18 cellular contexts compared by ENCODE assay signal in the genomic region with DNA sequence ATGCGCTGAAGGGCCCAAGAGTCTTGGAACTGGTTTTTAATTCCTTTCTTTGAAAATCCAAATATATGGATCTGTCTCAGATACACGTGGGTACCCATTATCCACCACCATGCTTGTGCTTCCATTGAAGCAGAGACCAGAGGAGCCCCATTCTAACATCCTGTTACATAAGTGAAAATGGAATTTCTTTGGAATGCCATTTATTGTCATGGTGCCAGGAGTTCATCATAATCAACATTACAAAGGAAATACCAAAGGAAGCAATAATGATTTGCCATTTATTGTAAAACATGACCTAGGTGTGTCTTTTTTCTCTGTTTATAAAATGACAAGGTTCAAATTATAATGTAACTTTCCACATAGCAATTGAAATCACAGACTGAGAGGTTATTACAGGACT.
A peak's percentile ranks its signal among the peaks of the same experiment; 100 is the strongest.
DNase-seq lines count a peak whose midpoint lies in the region; FAIRE-seq and TF ChIP-seq lines count a peak whose summit lies in the region.
"Had no signal": no experiment of that assay in that cellular context is flagged by ENCODE, and none has a peak within 500 bp of the region (broad histone marks: within the 10 kb centered on the region; RNA-seq: fewer than 3 reads in every experiment).

No MANE protein-coding gene starts in this region.

- no peaks in the 10 kb centered on the region for H4K20me1 ChIP-seq in mammary epithelial cell (ENCODE audit: insufficient read depth, low read length)
- no peaks in the 10 kb centered on the region for H4K20me1 ChIP-seq in keratinocyte (ENCODE audit: control insufficient read depth, extremely low read depth, insufficient read depth, low read length)

- no peaks in the 10 kb centered on the region for H3K79me2 ChIP-seq in mammary epithelial cell (ENCODE audit: insufficient read depth, low read length)
- no peaks in the 10 kb centered on the region for H3K79me2 ChIP-seq in keratinocyte (ENCODE audit: control insufficient read depth, insufficient read depth, low read length)

- 75% methylated on average over 2 of the region's 2 CpGs for WGBS in mammary epithelial cell (ENCODE audit: low coverage, missing lambda C conversion rate)

- H3K4me2 ChIP-seq in mammary epithelial cell (ENCODE audit: insufficient read depth, low read depth, low read length): peak overlapping the region; percentile 46
- H3K4me2 ChIP-seq in keratinocyte (ENCODE audit: control insufficient read depth, extremely low read depth, insufficient read depth, low read depth, low read length): peak overlapping the region; percentile 19

- peaks cover 37% of the 10 kb centered on the region for H3K4me1 ChIP-seq in mammary epithelial cell (ENCODE audit: insufficient read depth, low read length)
- peaks cover 35% of the 10 kb centered on the region for H3K4me1 ChIP-seq in keratinocyte (ENCODE audit: control insufficient read depth, extremely low read depth, insufficient read depth, low read length)
- H3K4me1 ChIP-seq: left lung had no signal

- intact Hi-C loops in mammary epithelial cell (cut with micrococcal nuclease): no loop called here

- H3K36me3 ChIP-seq in mammary epithelial cell (ENCODE audit: insufficient read depth, low read length) (no peaks in the 10 kb centered on the region), keratinocyte (ENCODE audit: control insufficient read depth in 2 of 2, extremely low read depth in 1 of 2, insufficient read depth in 2 of 2, low read length in 2 of 2) (no peaks in the 10 kb centered on the region)
- H3K36me3 ChIP-seq: left lung, upper lobe of left lung had no signal

- H3K9me3 ChIP-seq in mammary epithelial cell (replicated peaks; ENCODE audit: insufficient read depth, low read length) (no peaks in the 10 kb centered on the region), keratinocyte (ENCODE audit: control insufficient read depth, low read depth, low read length) (no peaks in the 10 kb centered on the region)
- H3K9me3 ChIP-seq: left lung, upper lobe of left lung had no signal

- dilution Hi-C loops in mammary epithelial cell (cut with HindIII; ENCODE audit: low sequenced_read_pairs) (loop anchor here (25.0 kb wide), 1 partner anchor 246 kb away; the partner anchor contains the start of gene DDX60), keratinocyte (cut with MboI; ENCODE audit: extremely low pct_ligation_motif_present, low sequenced_read_pairs) (no loop called here)

- H3K27me3 ChIP-seq in mammary epithelial cell (ENCODE audit: insufficient read depth, low read length) (no peaks in the 10 kb centered on the region), keratinocyte (ENCODE audit: control insufficient read depth, extremely low read depth, insufficient read depth, low read length) (no peaks in the 10 kb centered on the region)
- H3K27me3 ChIP-seq: left lung, upper lobe of left lung had no signal

- DNase-seq in 8988T (peak; percentile 23), HTR-8/SVneo (ENCODE audit: insufficient read length, low spot score) (peak; percentile 66), mammary epithelial cell (no peak), keratinocyte (ENCODE audit: low read depth, low spot score) (peak; percentile 48), GF-D8 (lab: John Stamatoyannopoulos, UW) (no peak), D721Med (ENCODE audit: insufficient read length, low spot score) (no peak), Ammon's horn (ENCODE audit: low spot score) (no peak), G401 (ENCODE audit: low spot score) (no peak)
- DNase-seq: activated CD8-positive, alpha-beta T cell treated with anti-CD3 and anti-CD28 coated beads for 36 hours; activated naive CD4-positive, alpha-beta T cell; cortex of kidney; H7; left lung; NCI-H1105 treated with DMSO at 0.1 percent for 48 hours; NCI-H446 treated with DMSO at 0.1 percent for 48 hours; nucleus accumbens; upper lobe of left lung had no signal

- H2AFZ ChIP-seq in mammary epithelial cell (ENCODE audit: low read depth, low read length) (no peak overlapping the region), keratinocyte (ENCODE audit: control insufficient read depth, low read length) (peak overlapping the region; percentile 36)

- peak overlapping the region; percentile 38 for H3K27ac ChIP-seq in mammary epithelial cell (ENCODE audit: insufficient read depth, low read depth, low read length)
- no peak overlapping the region for H3K27ac ChIP-seq in keratinocyte (ENCODE audit: control insufficient read depth, insufficient read depth, low read length)
- H3K27ac ChIP-seq: left lung, upper lobe of left lung had no signal

- CTCF ChIA-PET in mammary epithelial cell (lab: Charles Lee; ENCODE audit: low non-redundant PET): no interaction called here

- in situ Hi-C loops in mammary epithelial cell (cut with MboI; ENCODE audit: low sequenced_read_pairs in 2 of 2) (no loop called here), G401 (cut with HindIII; ENCODE audit: low sequenced_read_pairs) (no loop called here)

- H3K4me3 ChIP-seq in mammary epithelial cell (replicated peaks in 1 of 3; ENCODE audit: insufficient read depth in 1 of 3, low read depth in 2 of 3, low read length in 3 of 3): no peak overlapping the region
- no peak overlapping the region for H3K4me3 ChIP-seq in keratinocyte (ENCODE audit: control insufficient read depth in 2 of 3, extremely low read depth in 1 of 3, insufficient read depth in 2 of 3, low read depth in 1 of 3, low read length in 3 of 3)
- H3K4me3 ChIP-seq: left lung, upper lobe of left lung had no signal

- FAIRE-seq in HTR-8/SVneo (lab: Jason Lieb, UNC) (peak; percentile 67), keratinocyte (lab: Jason Lieb, UNC) (peak; percentile 88), D721Med (lab: Jason Lieb, UNC) (no peak)
- FAIRE-seq: GM12891 had no signal

- no TSS peak for BruUV-seq in mammary epithelial cell (replicated peaks; lab: Mats Ljungman, UMichigan)

- TF ChIP-seq CTCF in mammary epithelial cell (conservative IDR thresholded peaks at IDR 0.05 in 1 of 2, IDR thresholded peaks at IDR 0.05 in 1 of 2; ENCODE audit: extremely low read depth in 1 of 2, insufficient read depth in 1 of 2, low read depth in 1 of 2, low read length in 2 of 2) (no peak), keratinocyte (optimal IDR thresholded peaks at IDR 0.05 in 1 of 3, IDR thresholded peaks at IDR 0.05 in 1 of 3, conservative IDR thresholded peaks at IDR 0.05 in 1 of 3; ENCODE audit: extremely low read depth in 1 of 3, insufficient read depth in 2 of 3, low read length in 3 of 3) (no peak), D721Med (IDR thresholded peaks at IDR 0.05; ENCODE audit: insufficient read depth, missing control alignments) (no peak)

- H3K9me1 ChIP-seq in keratinocyte (ENCODE audit: control insufficient read depth, extremely low read depth, insufficient read depth, low read length): no peaks in the 10 kb centered on the region

- H3K9ac ChIP-seq in mammary epithelial cell (ENCODE audit: insufficient read depth, low read length) (no peak overlapping the region), keratinocyte (ENCODE audit: control insufficient read depth, extremely low read depth, insufficient read depth, low read length) (no peak overlapping the region)

Comparison
In these comparisons a context has a peak if more than half of its experiments do, and no peak if none do; other contexts are left out.
1. DNase-seq: peak in 8988T (single experiment), HTR-8/SVneo (single experiment) and keratinocyte (single experiment); none in mammary epithelial cell (single experiment), GF-D8 (single experiment), D721Med (single experiment), Ammon's horn (single experiment) and G401 (single experiment).